20 cellular contexts compared by ENCODE assay signal in the genomic region with DNA sequence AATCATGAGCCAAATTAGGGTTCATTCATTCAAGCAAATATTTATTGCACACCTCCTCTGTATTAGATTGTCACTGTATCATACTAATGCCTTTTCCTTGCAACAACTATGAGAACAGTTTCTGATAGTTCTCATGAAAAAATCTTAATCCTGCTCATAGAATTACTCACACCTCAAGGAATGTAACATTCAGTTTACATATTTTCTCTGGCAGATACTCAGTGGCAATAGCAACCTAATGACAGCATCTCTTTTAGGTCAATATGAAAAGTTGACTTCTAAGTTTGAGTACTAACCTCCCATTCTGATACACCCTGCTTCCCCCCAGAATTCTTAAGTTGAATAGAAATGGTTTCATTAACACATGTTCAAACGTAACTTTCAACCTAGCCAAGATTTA.
DNase-seq lines count a peak whose midpoint lies in the region; ATAC-seq and TF ChIP-seq lines count a peak whose summit lies in the region.
"Had no signal": no experiment of that assay in that cellular context is flagged by ENCODE, and none has a peak within 500 bp of the region (broad histone marks: within the 10 kb centered on the region; RNA-seq: fewer than 3 reads in every experiment).

No MANE protein-coding gene starts in this region.

- no peak overlapping the region for H4K91ac ChIP-seq in IMR-90 (ENCODE audit: insufficient read depth, low read depth, low read length)

- no CpG with 5 or more reads among the region's 1 CpG for WGBS in IMR-90 (ENCODE audit: extremely low coverage in 2 of 2, insufficient read length in 1 of 2), 2 experiments
- WGBS in gastroesophageal sphincter (ENCODE audit: low coverage in 1 of 2), 2 donors, result 69 to 71% methylated on average over 1 of the region's 1 CpG

- no peak overlapping the region for H3K4me3 Mint-ChIP-seq in CD4-positive, alpha-beta T cell
- H3K4me3 Mint-ChIP-seq: B cell; endodermal cell; IgD-negative memory B cell; naive thymus-derived CD4-positive, alpha-beta T cell; stimulated activated naive CD8-positive, alpha-beta T cell treated with anti-CD3 and anti-CD28 coated beads, Interleukin-15, amount 100 ng/mL, for 72 hours had no signal

- in situ Hi-C loops in IMR-90 (cut with MboI; ENCODE audit: low sequenced_read_pairs), result no loop called here

- H3K4me1 ChIP-seq in IMR-90 (ENCODE audit: control insufficient read depth, insufficient read depth, low read length) (peaks cover 6% of the 10 kb centered on the region), gastroesophageal sphincter (peaks cover 0 to 13% (median 0%) of the 10 kb centered on the region in 3 donors)

- BruUV-seq in IMR-90 (replicated peaks; lab: Mats Ljungman, UMichigan), result no TSS peak

- H3K27ac Mint-ChIP-seq in CD4-positive, alpha-beta T cell, result no peak overlapping the region
- H3K27ac Mint-ChIP-seq: B cell; endodermal cell; IgD-negative memory B cell; naive thymus-derived CD4-positive, alpha-beta T cell; stimulated activated naive CD8-positive, alpha-beta T cell treated with anti-CD3 and anti-CD28 coated beads, Interleukin-15, amount 100 ng/mL, for 72 hours had no signal

- H2BK5ac ChIP-seq in IMR-90 (ENCODE audit: low read depth, low read length, poor library complexity, severe bottlenecking), result peak overlapping the region; percentile 53

- H3K9me3 ChIP-seq in IMR-90 (ENCODE audit: control insufficient read depth, insufficient read depth, low read length) (no peaks in the 10 kb centered on the region), gastroesophageal sphincter (no peaks in the 10 kb centered on the region)
- H3K9me3 ChIP-seq in CD4-positive, alpha-beta T cell (ENCODE audit: control insufficient read depth, low read length), result no peaks in the 10 kb centered on the region

- no peak overlapping the region for H3K14ac ChIP-seq in IMR-90 (replicated peaks; ENCODE audit: low read depth, low read length)

- H3K27ac ChIP-seq in IMR-90 (ENCODE audit: insufficient read depth, low read length), result no peak overlapping the region
- H3K27ac ChIP-seq in CD4-positive, alpha-beta T cell (ENCODE audit: low read depth, low read length), result no peak overlapping the region
- no peak overlapping the region for H3K27ac ChIP-seq in gastroesophageal sphincter

- H3K18ac ChIP-seq in IMR-90 (ENCODE audit: low read depth, low read length), result no peak overlapping the region

- H2BK20ac ChIP-seq in IMR-90 (ENCODE audit: low read depth, low read length), result no peak overlapping the region

- TF ChIP-seq RAD21 in IMR-90 (IDR thresholded peaks at IDR 0.05; ENCODE audit: low read length), result no peak

- no peak overlapping the region for H3K9ac ChIP-seq in IMR-90 (ENCODE audit: low read depth, low read length)

- no peaks in the 10 kb centered on the region for H3K4me1 Mint-ChIP-seq in CD4-positive, alpha-beta T cell (ENCODE audit: low read depth)
- H3K4me1 Mint-ChIP-seq: B cell; endodermal cell; naive thymus-derived CD4-positive, alpha-beta T cell; stimulated activated naive CD8-positive, alpha-beta T cell treated with anti-CD3 and anti-CD28 coated beads, Interleukin-15, amount 100 ng/mL, for 72 hours had no signal

- peak overlapping the region; percentile 54; the same call in 1 of the 2 replicates for H2BK120ac ChIP-seq in IMR-90 (ENCODE audit: low read depth, low read length)

- H3K36me3 Mint-ChIP-seq in CD4-positive, alpha-beta T cell (ENCODE audit: low read depth), result no peaks in the 10 kb centered on the region
- H3K36me3 Mint-ChIP-seq: IgD-negative memory B cell; naive thymus-derived CD4-positive, alpha-beta T cell had no signal

- peak overlapping the region; percentile 37; the same call in 1 of the 2 replicates for H3K4me2 ChIP-seq in IMR-90 (ENCODE audit: low read depth, low read length)

- CTCF ChIA-PET in IMR-90 (lab: Yijun Ruan, JAX), result interaction anchor here (1.5 kb wide), 1 partner anchor 9 kb away, joined by 3 read pairs; no protein-coding TSS in a partner anchor
- CTCF ChIA-PET in CD4-positive, alpha-beta T cell (lab: Charles Lee), result no interaction called here

- H2AFZ ChIP-seq in IMR-90 (replicated peaks; ENCODE audit: low read length, poor library complexity), result no peak overlapping the region

- ATAC-seq in IMR-90 (ENCODE audit: low read depth) (peak; percentile 73), gastroesophageal sphincter (no peak)
- no peak for ATAC-seq in CD4-positive, alpha-beta T cell (ENCODE audit: poor library complexity)
- ATAC-seq: HCT116; naive thymus-derived CD4-positive, alpha-beta T cell; stimulated activated naive CD8-positive, alpha-beta T cell treated with anti-CD3 and anti-CD28 coated beads, Interleukin-15, amount 100 ng/mL, for 72 hours had no signal

- dilution Hi-C loops in IMR-90 (cut with HindIII; ENCODE audit: low sequenced_read_pairs, unreplicated experiment), result no loop called here

- no peak overlapping the region for H3K23ac ChIP-seq in IMR-90 (ENCODE audit: low read depth, low read length)

- H4K20me1 ChIP-seq in IMR-90 (ENCODE audit: insufficient read depth, low read length), result no peaks in the 10 kb centered on the region

- no peaks in the 10 kb centered on the region for H3K9me1 ChIP-seq in IMR-90 (ENCODE audit: insufficient read depth, low read length)

- intact Hi-C loops in IMR-90 (cut with micrococcal nuclease), result loop anchor here (2.0 kb wide), 1 partner anchor 266 kb away; the partner anchor contains the start of gene BARD1
- intact Hi-C loops in CD4-positive, alpha-beta T cell (cut with DNase I, micrococcal nuclease), result no loop called here

- DNase-seq in AG08396 (ENCODE audit: low spot score), result peak; percentile 36
- DNase-seq in IMR-90, result peak; percentile 68
- DNase-seq in cardiac fibroblast (ENCODE audit: low read depth in 2 of 2), result peak; percentile 0 to 61
- peak; percentile 46 for DNase-seq in non-pigmented ciliary epithelial cell (ENCODE audit: low read depth)
- DNase-seq in CD4-positive, alpha-beta T cell, result no peak
- DNase-seq in activated naive CD4-positive, alpha-beta T cell (lab: John Stamatoyannopoulos, UW), result no peak
- no peak for DNase-seq in DMS153 treated with DMSO at 0.1 percent for 48 hours (lab: John Stamatoyannopoulos, UW; ENCODE audit: unreplicated experiment)
- DNase-seq: activated CD4-positive, alpha-beta T cell treated with anti-CD3 and anti-CD28 coated beads for 4 hours; activated naive CD4-positive, alpha-beta T cell treated with anti-CD3 and anti-CD28 coated beads, Interleukin-2, amount 50 U/mL, for 16 hours; DMS 273 treated with DMSO at 0.1 percent for 48 hours; endodermal cell; naive thymus-derived CD4-positive, alpha-beta T cell; NCI-H526 treated with DMSO at 0.1 percent for 48 hours; OCI-M1; stimulated activated naive CD8-positive, alpha-beta T cell treated with anti-CD3 and anti-CD28 coated beads, Interleukin-15, amount 100 ng/mL, for 72 hours had no signal

- no peak for TF ChIP-seq POLR2A in IMR-90 (IDR thresholded peaks at IDR 0.05; ENCODE audit: low read depth, low read length)
- no peak for TF ChIP-seq POLR2A in gastroesophageal sphincter (IDR thresholded peaks at IDR 0.05)

- TF ChIP-seq CTCF in IMR-90 (conservative IDR thresholded peaks at IDR 0.05; ENCODE audit: low read depth, low read length) (no peak), cardiac fibroblast (IDR thresholded peaks at IDR 0.05; ENCODE audit: low read depth, low read length) (no peak), gastroesophageal sphincter (IDR thresholded peaks at IDR 0.05) (no peak)
- no peak for TF ChIP-seq CTCF in CD4-positive, alpha-beta T cell (IDR thresholded peaks at IDR 0.05)

- no peaks in the 10 kb centered on the region for H3K36me3 ChIP-seq in IMR-90 (ENCODE audit: control insufficient read depth, insufficient read depth, low read length)
- no peaks in the 10 kb centered on the region for H3K36me3 ChIP-seq in gastroesophageal sphincter

- no peaks in the 10 kb centered on the region for H3K79me1 ChIP-seq in IMR-90 (ENCODE audit: low read depth in 1 of 2, low read length in 2 of 2)

- POLR2A ChIA-PET in IMR-90 (lab: Charles Lee; ENCODE audit: unreplicated experiment), result no interaction called here
- POLR2A ChIA-PET in CD4-positive, alpha-beta T cell (lab: Charles Lee), result no interaction called here

- H3K4me3 ChIP-seq in IMR-90 (ENCODE audit: insufficient read depth, low read depth, low read length) (no peak overlapping the region), cardiac fibroblast (replicated peaks in 1 of 2; ENCODE audit: low read depth in 2 of 2, low read length in 2 of 2) (no peak overlapping the region), gastroesophageal sphincter (no peak overlapping the region)
- H3K4me3 ChIP-seq: lung had no signal

- H2BK15ac ChIP-seq in IMR-90 (ENCODE audit: low read depth, low read length), result no peak overlapping the region

- H3K27me3 ChIP-seq in IMR-90 (ENCODE audit: control insufficient read depth, insufficient read depth, low read length) (no peaks in the 10 kb centered on the region), gastroesophageal sphincter (no peaks in the 10 kb centered on the region)
- no peaks in the 10 kb centered on the region for H3K27me3 ChIP-seq in CD4-positive, alpha-beta T cell (ENCODE audit: control insufficient read depth, insufficient read depth, low read length)

- no peak overlapping the region; a peak in 1 of 4 replicates for H4K8ac ChIP-seq in IMR-90 (ENCODE audit: low read depth in 2 of 2, low read length in 2 of 2)

- H2AK9ac ChIP-seq in IMR-90 (replicated peaks; ENCODE audit: low read depth, low read length, poor library complexity), result no peak overlapping the region

- no peak overlapping the region; the same call in 1 of the 2 replicates for H4K5ac ChIP-seq in IMR-90 (ENCODE audit: low read depth, low read length)

- H3K9me3 Mint-ChIP-seq in CD4-positive, alpha-beta T cell, result no peaks in the 10 kb centered on the region
- H3K9me3 Mint-ChIP-seq: endodermal cell; IgD-negative memory B cell; naive thymus-derived CD4-positive, alpha-beta T cell; stimulated activated naive CD8-positive, alpha-beta T cell treated with anti-CD3 and anti-CD28 coated beads, Interleukin-15, amount 100 ng/mL, for 72 hours had no signal

- H3K4ac ChIP-seq in IMR-90 (ENCODE audit: low read depth, low read length), result no peak overlapping the region

- no peak overlapping the region for H2AK5ac ChIP-seq in IMR-90 (ENCODE audit: low read depth, low read length)

- no peak for TF ChIP-seq EP300 in gastroesophageal sphincter (IDR thresholded peaks at IDR 0.05)

- no peak overlapping the region for H3K56ac ChIP-seq in IMR-90 (ENCODE audit: extremely low read depth, insufficient read depth, low read length)

- H3K27me3 Mint-ChIP-seq in CD4-positive, alpha-beta T cell, result peaks cover 4% of the 10 kb centered on the region
- H3K27me3 Mint-ChIP-seq: B cell had no signal

TF ChIP-seq in IMR-90, 13 proteins besides CTCF, POLR2A, EP300 and RAD21 (continues in another document):
- TF ChIP-seq CHD1 (IDR thresholded peaks at IDR 0.05; ENCODE audit: low read depth, low read length) (no peak), RFX5 (IDR thresholded peaks at IDR 0.05; ENCODE audit: low read depth, low read length) (no peak), NFE2L2 (IDR thresholded peaks at IDR 0.05; ENCODE audit: low read depth, low read length) (no peak), CEBPB (IDR thresholded peaks at IDR 0.05; ENCODE audit: low read depth, low read length) (no peak), RCOR1 (IDR thresholded peaks at IDR 0.05; ENCODE audit: insufficient replicate concordance, low read length) (no peak), FOS (IDR thresholded peaks at IDR 0.05; ENCODE audit: low read depth, low read length) (no peak), MAZ (IDR thresholded peaks at IDR 0.05; ENCODE audit: borderline replicate concordance, low read depth, low read length) (no peak), SMC3 (IDR thresholded peaks at IDR 0.05; ENCODE audit: low read depth, low read length) (no peak)

Comparison
In these comparisons a context has a peak if more than half of its experiments do, and no peak if none do; other contexts are left out.
1. DNase-seq: peak in AG08396 (single experiment), IMR-90 (single experiment), cardiac fibroblast (2 of 2) and non-pigmented ciliary epithelial cell (single experiment); none in CD4-positive, alpha-beta T cell (0 of 10), activated naive CD4-positive, alpha-beta T cell (0 of 4) and DMS153 treated with DMSO at 0.1 percent for 48 hours (single experiment).